15 cellular contexts compared by ENCODE assay signal in the genomic region with DNA sequence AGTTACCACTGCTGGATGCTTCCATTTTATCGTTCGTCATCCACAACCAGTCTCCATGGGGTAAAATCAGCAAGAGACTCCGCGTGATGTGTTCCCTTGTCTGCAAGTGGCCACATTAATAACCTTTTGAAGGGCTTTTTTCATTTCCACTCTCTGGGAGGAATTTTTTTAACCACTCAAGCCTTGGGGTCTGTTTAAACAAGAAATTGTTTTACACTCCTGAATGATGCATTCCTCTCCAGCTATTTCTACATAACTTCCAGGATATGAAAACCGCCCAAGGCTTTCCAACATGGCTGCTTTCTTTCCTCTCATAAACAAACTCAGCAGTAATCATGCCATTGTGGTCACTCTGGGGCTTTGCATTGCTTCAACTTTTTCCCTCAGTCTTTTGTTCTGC.
A peak's percentile ranks its signal among the peaks of the same experiment; 100 is the strongest.
DNase-seq lines count a peak whose midpoint lies in the region; ATAC-seq and TF ChIP-seq lines count a peak whose summit lies in the region.
"Had no signal": no experiment of that assay in that cellular context is flagged by ENCODE, and none has a peak within 500 bp of the region (broad histone marks: within the 10 kb centered on the region; RNA-seq: fewer than 3 reads in every experiment).

No MANE protein-coding gene starts in this region.

- no peaks in the 10 kb centered on the region for H3K27me3 ChIP-seq in thyroid gland

- H3K27me3 Mint-ChIP-seq in stimulated activated naive CD8-positive, alpha-beta T cell treated with anti-CD3 and anti-CD28 coated beads, Interleukin-15, amount 100 ng/mL, for 72 hours = peaks cover 26% of the 10 kb centered on the region

- H3K4me3 ChIP-seq in astrocyte of the spinal cord (ENCODE audit: low read depth, low read length) (no peak overlapping the region), thyroid gland (replicated peaks in 1 of 3) (no peak overlapping the region)

- WGBS in thyroid gland, 2 donors = 44 to 62% methylated on average over 5 of the region's 5 CpGs

- H3K9me3 ChIP-seq in thyroid gland = no peaks in the 10 kb centered on the region

- peak overlapping the region in 2 of 3 donors; percentile 62 to 67 for H3K27ac ChIP-seq in thyroid gland

- peaks cover 16% of the 10 kb centered on the region for H3K4me1 Mint-ChIP-seq in stimulated activated naive CD8-positive, alpha-beta T cell treated with anti-CD3 and anti-CD28 coated beads, Interleukin-15, amount 100 ng/mL, for 72 hours

- TF ChIP-seq CTCF in astrocyte of the spinal cord (IDR thresholded peaks at IDR 0.05; ENCODE audit: low read depth, low read length) (no peak), thyroid gland (IDR thresholded peaks at IDR 0.05) (no peak)

- no peak for TF ChIP-seq POLR2A in thyroid gland (IDR thresholded peaks at IDR 0.05)

- no peak for ATAC-seq in HG03469 (IDR thresholded peaks at IDR 0.05; ENCODE audit: unreplicated experiment)
- no peak for ATAC-seq in stimulated activated naive CD8-positive, alpha-beta T cell treated with anti-CD3 and anti-CD28 coated beads, Interleukin-15, amount 100 ng/mL, for 72 hours
- ATAC-seq: left lobe of liver had no signal

- intact Hi-C loops in thyroid gland (cut with DNase I) = no loop called here

- no peak overlapping the region for H3K27ac Mint-ChIP-seq in stimulated activated naive CD8-positive, alpha-beta T cell treated with anti-CD3 and anti-CD28 coated beads, Interleukin-15, amount 100 ng/mL, for 72 hours
- H3K27ac Mint-ChIP-seq: progenitor cell of endocrine pancreas had no signal

- no peaks in the 10 kb centered on the region for H3K9me3 Mint-ChIP-seq in stimulated activated naive CD8-positive, alpha-beta T cell treated with anti-CD3 and anti-CD28 coated beads, Interleukin-15, amount 100 ng/mL, for 72 hours

- DNase-seq in H4 (ENCODE audit: low spot score) (peak; percentile 97), astrocyte of the spinal cord (ENCODE audit: low read depth, low spot score) (peak; percentile 99), glomerular visceral epithelial cell (ENCODE audit: extremely low spot score) (peak; percentile 81), thyroid gland (peak; percentile 23 to 41), NCI-H1092 treated with DMSO at 0.1 percent for 48 hours (lab: John Stamatoyannopoulos, UW) (no peak)
- no peak for DNase-seq in stimulated activated naive CD8-positive, alpha-beta T cell treated with anti-CD3 and anti-CD28 coated beads, Interleukin-15, amount 100 ng/mL, for 72 hours
- DNase-seq: activated T-cell treated with anti-CD3 and anti-CD28 coated beads, Interleukin-2, amount 50 U/mL, for 48 hours; DMS79 treated with DMSO at 0.1 percent for 48 hours; hypothalamus; NCI-H1694; NCI-H510A; SIG-M5 had no signal

- no peaks in the 10 kb centered on the region for H3K36me3 ChIP-seq in thyroid gland

- peaks cover 19 to 21% of the 10 kb centered on the region in 2 donors for H3K4me1 ChIP-seq in thyroid gland

- no peak overlapping the region for H3K4me3 Mint-ChIP-seq in stimulated activated naive CD8-positive, alpha-beta T cell treated with anti-CD3 and anti-CD28 coated beads, Interleukin-15, amount 100 ng/mL, for 72 hours

- in situ Hi-C loops in astrocyte of the spinal cord (cut with HindIII; ENCODE audit: low sequenced_read_pairs) = no loop called here

Comparison
In these comparisons a context has a peak if more than half of its experiments do, and no peak if none do; other contexts are left out.
1. DNase-seq: peak in H4 (single experiment), astrocyte of the spinal cord (single experiment), glomerular visceral epithelial cell (single experiment) and thyroid gland (2 of 2); none in NCI-H1092 treated with DMSO at 0.1 percent for 48 hours (single experiment) and stimulated activated naive CD8-positive, alpha-beta T cell treated with anti-CD3 and anti-CD28 coated beads, Interleukin-15, amount 100 ng/mL, for 72 hours (0 of 2).